Comparison of ENCODE assay signal across 1 cellular context in genomic region chr1:161171696-161172095, GRCh38.
TF ChIP-seq lines count a peak whose summit lies in the region.

No MANE protein-coding gene starts in this region.

TF ChIP-seq in HepG2, 621 proteins besides CTCF, POLR2A, EP300 and RAD21:
- no peak for TF ChIP-seq ZNF761 (CRISPR knock-in tag; conservative IDR thresholded peaks at IDR 0.05)
- TF ChIP-seq SRSF1 (optimal IDR thresholded peaks at IDR 0.05; ENCODE audit: low read depth, low read length): no peak
- TF ChIP-seq RBFOX2 (IDR thresholded peaks at IDR 0.05; ENCODE audit: low read depth, low read length): 0 out of 2 replicates have a peak, but pooled peaks have one; percentile 16
